Comparison of ENCODE assay signal across 1 cellular context in the genomic region with DNA sequence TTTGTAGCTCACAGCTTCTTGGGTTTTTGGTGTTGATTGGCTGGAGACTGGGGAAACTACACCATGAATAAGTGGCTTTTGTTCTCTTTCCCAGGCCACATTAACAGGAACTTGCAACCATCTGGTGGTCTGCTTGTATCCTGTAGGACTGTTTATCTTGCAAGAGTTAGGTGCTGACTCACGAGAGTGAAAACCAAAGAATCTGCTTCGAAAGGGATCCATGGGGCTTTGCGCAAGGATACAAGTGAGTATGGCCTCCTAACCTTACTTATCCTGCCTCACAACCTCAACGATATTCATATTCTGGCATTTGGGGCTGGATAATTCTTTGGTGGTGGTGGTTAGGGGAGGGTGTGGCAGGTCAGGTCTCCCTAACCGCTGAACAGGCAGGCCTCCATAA.
TF ChIP-seq lines count a peak whose summit lies in the region.

No MANE protein-coding gene starts in this region.

TF ChIP-seq in H1, 55 proteins besides CTCF, POLR2A, EP300 and RAD21:
- TF ChIP-seq HDAC6 (IDR thresholded peaks at IDR 0.05; ENCODE audit: low read depth, low read length) (no peak), PHF8 (conservative IDR thresholded peaks at IDR 0.05; ENCODE audit: low read depth, low read length) (no peak), MAX (IDR thresholded peaks at IDR 0.05) (no peak), CHD7 (IDR thresholded peaks at IDR 0.05; ENCODE audit: insufficient replicate concordance, low read length) (no peak), ZNF274 (IDR thresholded peaks at IDR 0.05; ENCODE audit: borderline replicate concordance, extremely low read depth, low read length) (no peak), CEBPB (IDR thresholded peaks at IDR 0.05; ENCODE audit: low read depth, low read length) (no peak)
